Comparison of ENCODE assay signal across 1 cellular context in the genomic region with DNA sequence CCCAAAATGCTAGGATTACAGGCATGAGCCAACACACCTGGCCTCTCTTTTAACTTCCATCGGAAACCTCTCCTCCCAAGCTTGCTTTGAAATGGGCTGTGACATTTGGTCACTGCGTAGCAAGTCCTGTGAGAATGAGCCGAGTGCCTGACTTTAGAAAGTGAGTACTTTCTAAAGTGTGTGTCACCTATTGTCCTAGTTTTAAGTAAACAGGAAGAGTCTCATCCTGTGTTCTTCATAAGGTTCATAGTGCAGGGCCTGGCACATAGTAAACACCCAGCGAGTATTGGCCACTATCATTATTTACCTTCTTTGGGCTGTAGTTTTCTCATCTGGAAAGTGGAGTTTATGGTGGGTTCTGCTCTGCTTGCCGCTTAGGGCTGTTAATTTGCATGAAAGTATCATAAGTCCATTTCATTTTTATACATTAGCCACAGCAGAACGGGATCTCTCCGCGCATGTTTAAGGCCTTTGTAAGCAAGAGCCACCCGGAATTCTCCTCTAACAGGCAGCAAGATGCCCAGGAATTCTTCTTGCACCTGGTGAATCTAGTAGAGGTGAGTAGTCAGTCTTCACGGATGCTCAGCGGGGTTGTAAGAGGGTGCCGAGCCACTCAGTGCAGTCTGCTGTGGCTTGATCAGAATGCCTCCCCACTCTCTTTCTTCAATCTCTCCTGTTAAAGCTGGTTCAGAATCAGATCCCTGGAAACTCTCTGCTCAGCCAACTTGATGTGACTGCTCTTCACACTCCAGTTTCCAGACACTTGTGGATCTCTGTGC.
A peak's percentile ranks its signal among the peaks of the same experiment; 100 is the strongest.
TF ChIP-seq lines count a peak whose summit lies in the region.

No MANE protein-coding gene starts in this region.

TF ChIP-seq in HepG2, 621 proteins besides CTCF, POLR2A, EP300 and RAD21 (continued from another document and continues in another):
- TF ChIP-seq, protein P1, sequence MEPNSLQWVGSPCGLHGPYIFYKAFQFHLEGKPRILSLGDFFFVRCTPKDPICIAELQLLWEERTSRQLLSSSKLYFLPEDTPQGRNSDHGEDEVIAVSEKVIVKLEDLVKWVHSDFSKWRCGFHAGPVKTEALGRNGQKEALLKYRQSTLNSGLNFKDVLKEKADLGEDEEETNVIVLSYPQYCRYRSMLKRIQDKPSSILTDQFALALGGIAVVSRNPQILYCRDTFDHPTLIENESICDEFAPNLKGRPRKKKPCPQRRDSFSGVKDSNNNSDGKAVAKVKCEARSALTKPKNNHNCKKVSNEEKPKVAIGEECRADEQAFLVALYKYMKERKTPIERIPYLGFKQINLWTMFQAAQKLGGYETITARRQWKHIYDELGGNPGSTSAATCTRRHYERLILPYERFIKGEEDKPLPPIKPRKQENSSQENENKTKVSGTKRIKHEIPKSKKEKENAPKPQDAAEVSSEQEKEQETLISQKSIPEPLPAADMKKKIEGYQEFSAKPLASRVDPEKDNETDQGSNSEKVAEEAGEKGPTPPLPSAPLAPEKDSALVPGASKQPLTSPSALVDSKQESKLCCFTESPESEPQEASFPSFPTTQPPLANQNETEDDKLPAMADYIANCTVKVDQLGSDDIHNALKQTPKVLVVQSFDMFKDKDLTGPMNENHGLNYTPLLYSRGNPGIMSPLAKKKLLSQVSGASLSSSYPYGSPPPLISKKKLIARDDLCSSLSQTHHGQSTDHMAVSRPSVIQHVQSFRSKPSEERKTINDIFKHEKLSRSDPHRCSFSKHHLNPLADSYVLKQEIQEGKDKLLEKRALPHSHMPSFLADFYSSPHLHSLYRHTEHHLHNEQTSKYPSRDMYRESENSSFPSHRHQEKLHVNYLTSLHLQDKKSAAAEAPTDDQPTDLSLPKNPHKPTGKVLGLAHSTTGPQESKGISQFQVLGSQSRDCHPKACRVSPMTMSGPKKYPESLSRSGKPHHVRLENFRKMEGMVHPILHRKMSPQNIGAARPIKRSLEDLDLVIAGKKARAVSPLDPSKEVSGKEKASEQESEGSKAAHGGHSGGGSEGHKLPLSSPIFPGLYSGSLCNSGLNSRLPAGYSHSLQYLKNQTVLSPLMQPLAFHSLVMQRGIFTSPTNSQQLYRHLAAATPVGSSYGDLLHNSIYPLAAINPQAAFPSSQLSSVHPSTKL (CRISPR knock-in tag; IDR thresholded peaks at IDR 0.05) = peak; percentile 94
- TF ChIP-seq BHLHE40 (IDR thresholded peaks at IDR 0.05; ENCODE audit: low read length) = peak; percentile 65
- peak; percentile 30; the same call in 1 of the 2 replicates for TF ChIP-seq ZNF746 (CRISPR knock-in tag; IDR thresholded peaks at IDR 0.05)
- 0 out of 2 replicates have a peak, but pooled peaks have one; percentile 34 for TF ChIP-seq ZBTB21 (CRISPR knock-in tag; IDR thresholded peaks at IDR 0.05)
- TF ChIP-seq, protein P2, sequence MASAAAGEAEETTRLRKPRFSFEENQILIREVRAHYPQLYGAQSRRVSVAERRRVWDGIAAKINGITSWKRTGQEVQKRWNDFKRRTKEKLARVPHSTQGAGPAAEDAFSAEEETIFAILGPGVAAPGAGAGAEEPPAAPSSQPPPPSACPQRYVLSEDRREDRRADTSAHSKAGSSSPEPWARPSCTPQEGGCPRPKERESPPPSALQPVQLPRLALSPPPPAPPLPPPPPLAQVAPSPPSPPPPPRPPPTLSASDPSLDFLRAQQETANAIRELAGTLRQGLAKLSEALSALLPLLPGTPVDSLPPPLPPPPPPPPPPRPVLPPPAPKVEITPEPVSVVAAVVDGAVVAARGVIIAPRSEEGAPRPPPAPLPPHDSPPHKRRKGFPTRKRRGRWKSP (CRISPR knock-in tag; IDR thresholded peaks at IDR 0.05) = no peak; the same call in 1 of the 2 replicates
- TF ChIP-seq, protein P3, sequence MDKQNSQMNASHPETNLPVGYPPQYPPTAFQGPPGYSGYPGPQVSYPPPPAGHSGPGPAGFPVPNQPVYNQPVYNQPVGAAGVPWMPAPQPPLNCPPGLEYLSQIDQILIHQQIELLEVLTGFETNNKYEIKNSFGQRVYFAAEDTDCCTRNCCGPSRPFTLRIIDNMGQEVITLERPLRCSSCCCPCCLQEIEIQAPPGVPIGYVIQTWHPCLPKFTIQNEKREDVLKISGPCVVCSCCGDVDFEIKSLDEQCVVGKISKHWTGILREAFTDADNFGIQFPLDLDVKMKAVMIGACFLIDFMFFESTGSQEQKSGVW (CRISPR knock-in tag; IDR thresholded peaks at IDR 0.05; ENCODE audit: borderline replicate concordance) = no peak
- no peak for TF ChIP-seq ZNF33A (CRISPR knock-in tag; IDR thresholded peaks at IDR 0.05; ENCODE audit: borderline replicate concordance)
- 0 out of 2 replicates have a peak, but pooled peaks have one; percentile 43 for TF ChIP-seq ARNT2 (CRISPR knock-in tag; IDR thresholded peaks at IDR 0.05; ENCODE audit: low read depth)
- no peak for TF ChIP-seq ZNF674 (CRISPR knock-in tag; IDR thresholded peaks at IDR 0.05; ENCODE audit: low read depth)
- TF ChIP-seq ZSCAN22 (CRISPR knock-in tag; IDR thresholded peaks at IDR 0.05) = no peak
- TF ChIP-seq, protein P4, sequence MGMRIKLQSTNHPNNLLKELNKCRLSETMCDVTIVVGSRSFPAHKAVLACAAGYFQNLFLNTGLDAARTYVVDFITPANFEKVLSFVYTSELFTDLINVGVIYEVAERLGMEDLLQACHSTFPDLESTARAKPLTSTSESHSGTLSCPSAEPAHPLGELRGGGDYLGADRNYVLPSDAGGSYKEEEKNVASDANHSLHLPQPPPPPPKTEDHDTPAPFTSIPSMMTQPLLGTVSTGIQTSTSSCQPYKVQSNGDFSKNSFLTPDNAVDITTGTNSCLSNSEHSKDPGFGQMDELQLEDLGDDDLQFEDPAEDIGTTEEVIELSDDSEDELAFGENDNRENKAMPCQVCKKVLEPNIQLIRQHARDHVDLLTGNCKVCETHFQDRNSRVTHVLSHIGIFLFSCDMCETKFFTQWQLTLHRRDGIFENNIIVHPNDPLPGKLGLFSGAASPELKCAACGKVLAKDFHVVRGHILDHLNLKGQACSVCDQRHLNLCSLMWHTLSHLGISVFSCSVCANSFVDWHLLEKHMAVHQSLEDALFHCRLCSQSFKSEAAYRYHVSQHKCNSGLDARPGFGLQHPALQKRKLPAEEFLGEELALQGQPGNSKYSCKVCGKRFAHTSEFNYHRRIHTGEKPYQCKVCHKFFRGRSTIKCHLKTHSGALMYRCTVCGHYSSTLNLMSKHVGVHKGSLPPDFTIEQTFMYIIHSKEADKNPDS (CRISPR knock-in tag; IDR thresholded peaks at IDR 0.05) = 0 out of 2 replicates have a peak, but pooled peaks have one; percentile 77
- TF ChIP-seq RARA (CRISPR knock-in tag; IDR thresholded peaks at IDR 0.05) = peak; percentile 86
- peak; percentile 57; the same call in 1 of the 2 replicates for TF ChIP-seq MBD4 (IDR thresholded peaks at IDR 0.05; ENCODE audit: borderline replicate concordance, low read length)
- no peak for TF ChIP-seq RFX5 (IDR thresholded peaks at IDR 0.05; ENCODE audit: low read depth, low read length)
- TF ChIP-seq ZNF383 (CRISPR knock-in tag; IDR thresholded peaks at IDR 0.05; ENCODE audit: borderline replicate concordance) = no peak
- no peak; the same call in 1 of the 2 replicates for TF ChIP-seq MXD4 (CRISPR knock-in tag; IDR thresholded peaks at IDR 0.05)
- TF ChIP-seq CCDC6 (CRISPR knock-in tag; IDR thresholded peaks at IDR 0.05) = no peak
- TF ChIP-seq, protein P5, sequence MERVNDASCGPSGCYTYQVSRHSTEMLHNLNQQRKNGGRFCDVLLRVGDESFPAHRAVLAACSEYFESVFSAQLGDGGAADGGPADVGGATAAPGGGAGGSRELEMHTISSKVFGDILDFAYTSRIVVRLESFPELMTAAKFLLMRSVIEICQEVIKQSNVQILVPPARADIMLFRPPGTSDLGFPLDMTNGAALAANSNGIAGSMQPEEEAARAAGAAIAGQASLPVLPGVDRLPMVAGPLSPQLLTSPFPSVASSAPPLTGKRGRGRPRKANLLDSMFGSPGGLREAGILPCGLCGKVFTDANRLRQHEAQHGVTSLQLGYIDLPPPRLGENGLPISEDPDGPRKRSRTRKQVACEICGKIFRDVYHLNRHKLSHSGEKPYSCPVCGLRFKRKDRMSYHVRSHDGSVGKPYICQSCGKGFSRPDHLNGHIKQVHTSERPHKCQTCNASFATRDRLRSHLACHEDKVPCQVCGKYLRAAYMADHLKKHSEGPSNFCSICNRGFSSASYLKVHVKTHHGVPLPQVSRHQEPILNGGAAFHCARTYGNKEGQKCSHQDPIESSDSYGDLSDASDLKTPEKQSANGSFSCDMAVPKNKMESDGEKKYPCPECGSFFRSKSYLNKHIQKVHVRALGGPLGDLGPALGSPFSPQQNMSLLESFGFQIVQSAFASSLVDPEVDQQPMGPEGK (CRISPR knock-in tag; IDR thresholded peaks at IDR 0.05) = 0 out of 2 replicates have a peak, but pooled peaks have one; percentile 22
- TF ChIP-seq, protein P6, sequence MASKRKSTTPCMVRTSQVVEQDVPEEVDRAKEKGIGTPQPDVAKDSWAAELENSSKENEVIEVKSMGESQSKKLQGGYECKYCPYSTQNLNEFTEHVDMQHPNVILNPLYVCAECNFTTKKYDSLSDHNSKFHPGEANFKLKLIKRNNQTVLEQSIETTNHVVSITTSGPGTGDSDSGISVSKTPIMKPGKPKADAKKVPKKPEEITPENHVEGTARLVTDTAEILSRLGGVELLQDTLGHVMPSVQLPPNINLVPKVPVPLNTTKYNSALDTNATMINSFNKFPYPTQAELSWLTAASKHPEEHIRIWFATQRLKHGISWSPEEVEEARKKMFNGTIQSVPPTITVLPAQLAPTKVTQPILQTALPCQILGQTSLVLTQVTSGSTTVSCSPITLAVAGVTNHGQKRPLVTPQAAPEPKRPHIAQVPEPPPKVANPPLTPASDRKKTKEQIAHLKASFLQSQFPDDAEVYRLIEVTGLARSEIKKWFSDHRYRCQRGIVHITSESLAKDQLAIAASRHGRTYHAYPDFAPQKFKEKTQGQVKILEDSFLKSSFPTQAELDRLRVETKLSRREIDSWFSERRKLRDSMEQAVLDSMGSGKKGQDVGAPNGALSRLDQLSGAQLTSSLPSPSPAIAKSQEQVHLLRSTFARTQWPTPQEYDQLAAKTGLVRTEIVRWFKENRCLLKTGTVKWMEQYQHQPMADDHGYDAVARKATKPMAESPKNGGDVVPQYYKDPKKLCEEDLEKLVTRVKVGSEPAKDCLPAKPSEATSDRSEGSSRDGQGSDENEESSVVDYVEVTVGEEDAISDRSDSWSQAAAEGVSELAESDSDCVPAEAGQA (IDR thresholded peaks at IDR 0.05; ENCODE audit: low read depth) = no peak
- TF ChIP-seq, protein P6 (CRISPR knock-in tag; IDR thresholded peaks at IDR 0.05; ENCODE audit: borderline replicate concordance) = no peak
- TF ChIP-seq TAF15 (IDR thresholded peaks at IDR 0.05; ENCODE audit: low read depth, low read length, poor library complexity, severe bottlenecking) = no peak
- peak; percentile 43; the same call in 1 of the 2 replicates for TF ChIP-seq ZNF205 (CRISPR knock-in tag; IDR thresholded peaks at IDR 0.05)
- TF ChIP-seq KLF12 (CRISPR knock-in tag; IDR thresholded peaks at IDR 0.05; ENCODE audit: borderline replicate concordance) = peak; percentile 48; the same call in 1 of the 2 replicates
- TF ChIP-seq EEA1 (CRISPR knock-in tag; IDR thresholded peaks at IDR 0.05; ENCODE audit: borderline replicate concordance) = no peak
- TF ChIP-seq ZNF264 (CRISPR knock-in tag; IDR thresholded peaks at IDR 0.05) = peak; percentile 85
- TF ChIP-seq MIXL1 (CRISPR knock-in tag; IDR thresholded peaks at IDR 0.05) = peak; percentile 88
- TF ChIP-seq ZNF780A (CRISPR knock-in tag; IDR thresholded peaks at IDR 0.05) = no peak
- TF ChIP-seq NCOA2 (CRISPR knock-in tag; IDR thresholded peaks at IDR 0.05) = peak; percentile 92
- TF ChIP-seq SAP130 (CRISPR knock-in tag; IDR thresholded peaks at IDR 0.05; ENCODE audit: low read depth) = peak; percentile 89
- no peak for TF ChIP-seq CREB1 (IDR thresholded peaks at IDR 0.05)
- peak; percentile 76 for TF ChIP-seq CREB1 (CRISPR knock-in tag; IDR thresholded peaks at IDR 0.05)
- no peak for TF ChIP-seq ATAD3A (CRISPR knock-in tag; IDR thresholded peaks at IDR 0.05)
- TF ChIP-seq MTA3 (CRISPR knock-in tag; IDR thresholded peaks at IDR 0.05) = no peak
- no peak for TF ChIP-seq SCMH1 (CRISPR knock-in tag; IDR thresholded peaks at IDR 0.05; ENCODE audit: borderline replicate concordance)
